1 cellular context compared by ENCODE assay signal in genomic region chrX:107718156-107718621, GRCh38.
TF ChIP-seq lines count a peak whose summit lies in the region.

No MANE protein-coding gene starts in this region.

TF ChIP-seq in K562, 482 proteins besides CTCF, POLR2A, EP300 and RAD21 (continued from another document):
- TF ChIP-seq GTF2F1 (IDR thresholded peaks at IDR 0.05; ENCODE audit: low read depth, low read length) (no peak), HNRNPK (IDR thresholded peaks at IDR 0.05; ENCODE audit: low read depth, low read length, poor library complexity, severe bottlenecking) (no peak), KLF16 (IDR thresholded peaks at IDR 0.05) (0 out of 2 replicates have a peak, but pooled peaks have one; percentile 31), SMAD4 (CRISPR knock-in tag; conservative IDR thresholded peaks at IDR 0.05) (peak; percentile 37; the same call in 1 of the 2 replicates), CSDE1 (IDR thresholded peaks at IDR 0.05) (no peak), NBN (IDR thresholded peaks at IDR 0.05; ENCODE audit: low read depth) (0 out of 2 replicates have a peak, but pooled peaks have one; percentile 48), FOXJ3 (CRISPR knock-in tag; IDR thresholded peaks at IDR 0.05) (no peak)
